ENCODE assay signal across 8 cellular contexts in genomic region chr5:78647411-78647818, GRCh38. TPM values are rescaled to one million over a fixed set of nuclear protein-coding genes. Genes with fewer than 3 reads are reported as not detected.
A peak's percentile ranks its signal among the peaks of the same experiment; 100 is the strongest.
DNase-seq lines count a peak whose midpoint lies in the region; ATAC-seq and TF ChIP-seq lines count a peak whose summit lies in the region.

No MANE protein-coding gene starts in this region.

- H3K4me1 ChIP-seq in A673 (ENCODE audit: insufficient read depth, low read length, poor library complexity, severe bottlenecking) (peaks cover 11% of the 10 kb centered on the region), endodermal cell (ENCODE audit: control insufficient read depth, insufficient read depth, low read length) (peaks cover 6% of the 10 kb centered on the region)

- H3K4me3 Mint-ChIP-seq in endodermal cell, result peak overlapping the region; percentile 95
- H3K4me3 Mint-ChIP-seq in natural killer cell treated with Interleukin-12 subunit alpha and Interleukin-12 subunit beta and Interleukin-15 and Interleukin-18, amount 100 ng/mL, for 72 hours, result peak overlapping the region; percentile 82

- intact Hi-C loops in A673 (cut with micrococcal nuclease; ENCODE audit: unreplicated experiment), result no loop called here

- peaks cover 46% of the 10 kb centered on the region for H3K4me1 Mint-ChIP-seq in endodermal cell
- H3K4me1 Mint-ChIP-seq in natural killer cell treated with Interleukin-12 subunit alpha and Interleukin-12 subunit beta and Interleukin-15 and Interleukin-18, amount 100 ng/mL, for 72 hours (ENCODE audit: low read depth in 2 of 2), result peaks cover 13 to 16% of the 10 kb centered on the region in 2 donors

- H3K27ac ChIP-seq in A673 (ENCODE audit: low read depth, low read length, poor library complexity, severe bottlenecking) (no peak overlapping the region), endodermal cell (ENCODE audit: low read depth, low read length) (no peak overlapping the region)

- CTCF ChIA-PET in A673 (lab: Charles Lee), result no interaction called here

- no peaks in the 10 kb centered on the region for H3K27me3 ChIP-seq in A673 (replicated peaks; ENCODE audit: insufficient read depth, low read depth, low read length, poor library complexity)
- no peaks in the 10 kb centered on the region for H3K27me3 ChIP-seq in endodermal cell (ENCODE audit: control insufficient read depth, insufficient read depth, low read length, poor library complexity, severe bottlenecking)

- in situ Hi-C loops in SK-MEL-5 (cut with HindIII; ENCODE audit: low pct_unique_long_range_greater_than_20kb, low sequenced_read_pairs), result loop anchor here (25.0 kb wide), 1 partner anchor 110 kb away; no protein-coding TSS in a partner anchor

- H3K36me3 Mint-ChIP-seq in endodermal cell (ENCODE audit: low read depth), result peaks cover 45% of the 10 kb centered on the region
- H3K36me3 Mint-ChIP-seq in natural killer cell treated with Interleukin-12 subunit alpha and Interleukin-12 subunit beta and Interleukin-15 and Interleukin-18, amount 100 ng/mL, for 72 hours, result no peaks in the 10 kb centered on the region

- DNase-seq in A673 (ENCODE audit: low spot score) (peak; percentile 27), GM12865 (ENCODE audit: low read depth) (peak; percentile 45), SK-MEL-5 (ENCODE audit: low read depth, low spot score) (peak; percentile 44), endodermal cell (peak; percentile 68), iPS-NIHi7 (ENCODE audit: extremely low spot score) (no peak), omental fat pad (ENCODE audit: low spot score) (no peak), GF-D8 (lab: John Stamatoyannopoulos, UW) (no peak)
- no peak for DNase-seq in natural killer cell treated with Interleukin-12 subunit alpha and Interleukin-12 subunit beta and Interleukin-15 and Interleukin-18, amount 100 ng/mL, for 72 hours (ENCODE audit: low spot score)

- H3K9me3 Mint-ChIP-seq in endodermal cell, result no peaks in the 10 kb centered on the region
- H3K9me3 Mint-ChIP-seq in natural killer cell treated with Interleukin-12 subunit alpha and Interleukin-12 subunit beta and Interleukin-15 and Interleukin-18, amount 100 ng/mL, for 72 hours, result no peaks in the 10 kb centered on the region

- H3K27ac Mint-ChIP-seq in endodermal cell, result peak overlapping the region; percentile 88
- H3K27ac Mint-ChIP-seq in natural killer cell treated with Interleukin-12 subunit alpha and Interleukin-12 subunit beta and Interleukin-15 and Interleukin-18, amount 100 ng/mL, for 72 hours, result no peak overlapping the region

- no TSS peak for BruUV-seq in A673 (replicated peaks; lab: Mats Ljungman, UMichigan)

- ATAC-seq in natural killer cell treated with Interleukin-12 subunit alpha and Interleukin-12 subunit beta and Interleukin-15 and Interleukin-18, amount 100 ng/mL, for 72 hours, result no peak
- no peak for ATAC-seq in omental fat pad (ENCODE audit: low FRiP score)

- H3K27me3 Mint-ChIP-seq in endodermal cell (ENCODE audit: insufficient read depth), result no peaks in the 10 kb centered on the region
- peaks cover 43 to 67% of the 10 kb centered on the region in 2 donors for H3K27me3 Mint-ChIP-seq in natural killer cell treated with Interleukin-12 subunit alpha and Interleukin-12 subunit beta and Interleukin-15 and Interleukin-18, amount 100 ng/mL, for 72 hours

- H3K36me3 ChIP-seq in A673 (ENCODE audit: insufficient read depth, low read length, poor library complexity, severe bottlenecking) (no peaks in the 10 kb centered on the region), endodermal cell (ENCODE audit: control insufficient read depth, insufficient read depth, low read length) (peaks cover 39% of the 10 kb centered on the region)

- H3K4me3 ChIP-seq in A673 (ENCODE audit: low read depth, low read length, poor library complexity, severe bottlenecking), result peak overlapping the region; percentile 78
- H3K4me3 ChIP-seq in GM12865 (ENCODE audit: low read depth, low read length), result peak overlapping the region; percentile 85
- H3K4me3 ChIP-seq in endodermal cell (ENCODE audit: low read length), result peak overlapping the region; percentile 99

- 1% methylated on average over 14 to 17 of the region's 17 CpGs for WGBS in endodermal cell (ENCODE audit: insufficient coverage in 1 of 2, insufficient read length in 1 of 2), 2 experiments

- peak overlapping the region; percentile 83 for H3K9ac ChIP-seq in endodermal cell (ENCODE audit: extremely low read depth, low read length, poor library complexity, severe bottlenecking)

- TF ChIP-seq CTCF in A673 (conservative IDR thresholded peaks at IDR 0.05; ENCODE audit: low read depth, low read length), result no peak
- TF ChIP-seq CTCF in GM12865 (IDR thresholded peaks at IDR 0.05; ENCODE audit: insufficient read depth, low read depth, low read length, missing control alignments), result no peak
- no peak for TF ChIP-seq CTCF in endodermal cell (conservative IDR thresholded peaks at IDR 0.05)
- no peak for TF ChIP-seq CTCF in omental fat pad (IDR thresholded peaks at IDR 0.05)

- POLR2A ChIA-PET in A673 (lab: Charles Lee; ENCODE audit: low non-redundant PET), result no interaction called here

- H3K9me3 ChIP-seq in A673 (ENCODE audit: low read depth, low read length, poor library complexity, severe bottlenecking), result no peaks in the 10 kb centered on the region
- H3K9me3 ChIP-seq in endodermal cell (ENCODE audit: control insufficient read depth, low read length), result no peaks in the 10 kb centered on the region

RNA-seq across cellular contexts. Expression of gene LHFPL2, which starts 1.2 kb away (rescaled TPM):
- total RNA-seq in A673 (2021) (6.2 and 7.3 TPM in 2 replicates), endodermal cell (100 to 1,000 TPM; 136 to 238 TPM), omental fat pad (100 to 1,000 TPM in 1 of 4 donors, 10 to 100 TPM in 3; 37.1 to 146 (median 45.9) TPM)
- 57.2 and 58.0 TPM in 2 replicates for total RNA-seq in SK-MEL-5 (2014; rRNA removed; shearing (Covaris generic))
- polyA plus RNA-seq in SK-MEL-5 (2015; cell fraction: cytosol; rRNA removed), result 37.3 and 76.5 TPM in 2 replicates
- 41.1 and 55.8 TPM in 2 replicates for polyA plus RNA-seq in SK-MEL-5 (2015; cell fraction: nucleus; rRNA removed)
- polyA plus RNA-seq in endodermal cell (2013, experiment 1 of 2), result 23.7 TPM
- polyA plus RNA-seq in endodermal cell (2013, experiment 2 of 2), result 24.8 TPM
- total RNA-seq in natural killer cell treated with Interleukin-12 subunit alpha and Interleukin-12 subunit beta and Interleukin-15 and Interleukin-18, amount 100 ng/mL, for 72 hours, result 1 to 10 TPM in 1 of 2 donors, under 1 TPM in 1; 0.45 to 1.8 TPM

Comparison
In these comparisons a context has a peak if more than half of its experiments do, and no peak if none do; other contexts are left out.
1. DNase-seq: peak in A673 (single experiment), GM12865 (single experiment), SK-MEL-5 (single experiment) and endodermal cell (single experiment); none in natural killer cell treated with Interleukin-12 subunit alpha and Interleukin-12 subunit beta and Interleukin-15 and Interleukin-18, amount 100 ng/mL, for 72 hours (single experiment), iPS-NIHi7 (single experiment), omental fat pad (single experiment) and GF-D8 (single experiment).
2. Peak in every context shown above with its lines, with median percentiles within 50 percentile points of each other: H3K4me3 ChIP-seq.